In genomic region chr2:217517402-217517801, GRCh38 we compare ENCODE assay signal across 13 cellular contexts.
"Had no signal": no experiment of that assay in that cellular context is flagged by ENCODE, and none has a peak within 500 bp of the region (broad histone marks: within the 10 kb centered on the region; RNA-seq: fewer than 3 reads in every experiment).

No MANE protein-coding gene starts in this region.

- H3K4me1 ChIP-seq: foreskin keratinocyte had no signal

- H3K27ac ChIP-seq: brain microvascular endothelial cell, foreskin keratinocyte had no signal

- H3K27ac Mint-ChIP-seq: activated CD4-positive, alpha-beta T cell treated with anti-CD3 and anti-CD28 coated beads, Interleukin-2, amount 10 ng/mL, durations not matched to agents 7 days and 5 days; activated naive CD8-positive, alpha-beta T cell treated with anti-CD3 and anti-CD28 coated beads, Interleukin-2, amount 10 ng/mL, durations not matched to agents 7 days and 5 days; nephron progenitor cell; stimulated activated memory B cell treated with anti-CD40 and anti-IgM and Interleukin-4, amounts not matched to agents 10 μg/mL and 1 μg/mL and 100 μg/mL, for 72 hours; T-helper 2 cell treated with Interferon-gamma antibody and Interleukin-4, amounts not matched to agents 5 μg/mL and 100 μg/mL, for 36 hours had no signal

- H3K4me3 Mint-ChIP-seq: activated CD4-positive, alpha-beta T cell treated with anti-CD3 and anti-CD28 coated beads, Interleukin-2, amount 10 ng/mL, durations not matched to agents 7 days and 5 days; activated naive CD8-positive, alpha-beta T cell treated with anti-CD3 and anti-CD28 coated beads, Interleukin-2, amount 10 ng/mL, durations not matched to agents 7 days and 5 days; nephron progenitor cell; stimulated activated memory B cell treated with anti-CD40 and anti-IgM and Interleukin-4, amounts not matched to agents 10 μg/mL and 1 μg/mL and 100 μg/mL, for 72 hours; T-helper 2 cell treated with Interferon-gamma antibody and Interleukin-4, amounts not matched to agents 5 μg/mL and 100 μg/mL, for 36 hours had no signal

- H3K27me3 Mint-ChIP-seq: activated CD4-positive, alpha-beta T cell treated with anti-CD3 and anti-CD28 coated beads, Interleukin-2, amount 10 ng/mL, durations not matched to agents 7 days and 5 days; activated naive CD8-positive, alpha-beta T cell treated with anti-CD3 and anti-CD28 coated beads, Interleukin-2, amount 10 ng/mL, durations not matched to agents 7 days and 5 days; stimulated activated memory B cell treated with anti-CD40 and anti-IgM and Interleukin-4, amounts not matched to agents 10 μg/mL and 1 μg/mL and 100 μg/mL, for 72 hours had no signal

- H3K27me3 ChIP-seq: brain microvascular endothelial cell had no signal

- DNase-seq: activated CD4-positive, alpha-beta T cell treated with anti-CD3 and anti-CD28 coated beads, Interleukin-2, amount 10 ng/mL, durations not matched to agents 7 days and 5 days; activated naive CD4-positive, alpha-beta T cell; activated naive CD8-positive, alpha-beta T cell treated with anti-CD3 and anti-CD28 coated beads, Interleukin-2, amount 10 ng/mL, durations not matched to agents 7 days and 5 days; anterior cingulate cortex; brain microvascular endothelial cell; cerebellar nuclear complex; effector memory CD4-positive, alpha-beta T cell; foreskin keratinocyte; head of caudate nucleus; mesendoderm; nephron progenitor cell had no signal

- ATAC-seq: foreskin keratinocyte; stimulated activated memory B cell treated with anti-CD40 and anti-IgM and Interleukin-4, amounts not matched to agents 10 μg/mL and 1 μg/mL and 100 μg/mL, for 72 hours had no signal

- H3K36me3 ChIP-seq: brain microvascular endothelial cell had no signal

- H3K9me3 Mint-ChIP-seq: activated CD4-positive, alpha-beta T cell treated with anti-CD3 and anti-CD28 coated beads, Interleukin-2, amount 10 ng/mL, durations not matched to agents 7 days and 5 days; activated naive CD8-positive, alpha-beta T cell treated with anti-CD3 and anti-CD28 coated beads, Interleukin-2, amount 10 ng/mL, durations not matched to agents 7 days and 5 days; nephron progenitor cell; stimulated activated memory B cell treated with anti-CD40 and anti-IgM and Interleukin-4, amounts not matched to agents 10 μg/mL and 1 μg/mL and 100 μg/mL, for 72 hours; T-helper 2 cell treated with Interferon-gamma antibody and Interleukin-4, amounts not matched to agents 5 μg/mL and 100 μg/mL, for 36 hours had no signal

- H3K4me1 Mint-ChIP-seq: stimulated activated memory B cell treated with anti-CD40 and anti-IgM and Interleukin-4, amounts not matched to agents 10 μg/mL and 1 μg/mL and 100 μg/mL, for 72 hours had no signal

- H3K36me3 Mint-ChIP-seq: activated naive CD8-positive, alpha-beta T cell treated with anti-CD3 and anti-CD28 coated beads, Interleukin-2, amount 10 ng/mL, durations not matched to agents 7 days and 5 days; stimulated activated memory B cell treated with anti-CD40 and anti-IgM and Interleukin-4, amounts not matched to agents 10 μg/mL and 1 μg/mL and 100 μg/mL, for 72 hours had no signal
